ENCODE assay signal across 13 cellular contexts in the genomic region with DNA sequence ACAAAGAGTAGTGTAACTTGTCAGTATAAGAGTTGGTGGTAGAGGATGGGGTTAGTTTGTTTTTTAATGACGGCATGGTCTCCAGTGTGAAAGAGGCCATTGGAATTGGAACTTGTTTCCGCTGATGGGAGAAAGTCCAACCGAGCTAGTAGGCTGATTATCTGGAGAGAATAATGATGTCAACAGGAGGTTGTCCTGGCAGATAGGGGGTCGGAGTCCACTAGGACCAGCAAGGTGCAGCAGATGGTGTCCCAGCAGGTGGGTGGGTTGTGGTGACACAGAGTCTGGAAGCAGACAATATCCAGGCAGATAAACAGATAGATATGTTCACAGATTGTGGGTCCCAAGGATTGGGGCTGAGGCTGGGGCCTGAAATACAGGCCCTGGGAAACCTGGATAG. TPM values are rescaled to one million over a fixed set of nuclear protein-coding genes. Genes with fewer than 3 reads are reported as not detected.
DNase-seq lines count a peak whose midpoint lies in the region; ATAC-seq and TF ChIP-seq lines count a peak whose summit lies in the region.
"Had no signal": no experiment of that assay in that cellular context is flagged by ENCODE, and none has a peak within 500 bp of the region (broad histone marks: within the 10 kb centered on the region; RNA-seq: fewer than 3 reads in every experiment).

No MANE protein-coding gene starts in this region.

- no peaks in the 10 kb centered on the region for H3K4me1 Mint-ChIP-seq in CD8-positive, alpha-beta T cell (ENCODE audit: low read depth)
- H3K4me1 Mint-ChIP-seq in activated CD8-positive, alpha-beta T cell treated with anti-CD3 and anti-CD28 coated beads, Interleukin-2, amount 10 ng/mL, durations not matched to agents 7 days and 5 days (ENCODE audit: low read depth): no peaks in the 10 kb centered on the region
- H3K4me1 Mint-ChIP-seq in stimulated activated effector memory CD8-positive, alpha-beta T cell treated with anti-CD3 and anti-CD28 coated beads, Interleukin-12 subunit alpha, Interleukin-12 subunit beta, amount 100 ng/mL, for 72 hours: no peaks in the 10 kb centered on the region

- no peaks in the 10 kb centered on the region for H3K9me3 Mint-ChIP-seq in CD8-positive, alpha-beta T cell
- H3K9me3 Mint-ChIP-seq in activated CD8-positive, alpha-beta T cell treated with anti-CD3 and anti-CD28 coated beads, Interleukin-2, amount 10 ng/mL, durations not matched to agents 7 days and 5 days (ENCODE audit: insufficient read depth): no peaks in the 10 kb centered on the region
- no peaks in the 10 kb centered on the region for H3K9me3 Mint-ChIP-seq in stimulated activated effector memory CD8-positive, alpha-beta T cell treated with anti-CD3 and anti-CD28 coated beads, Interleukin-12 subunit alpha, Interleukin-12 subunit beta, amount 100 ng/mL, for 72 hours

- ATAC-seq in GM21528 (IDR thresholded peaks at IDR 0.05; ENCODE audit: low FRiP score, unreplicated experiment): no peak
- ATAC-seq in CD8-positive, alpha-beta T cell: no peak
- no peak for ATAC-seq in activated CD8-positive, alpha-beta T cell treated with anti-CD3 and anti-CD28 coated beads, Interleukin-2, amount 10 ng/mL, durations not matched to agents 7 days and 5 days
- ATAC-seq in stimulated activated effector memory CD8-positive, alpha-beta T cell treated with anti-CD3 and anti-CD28 coated beads, Interleukin-12 subunit alpha, Interleukin-12 subunit beta, amount 100 ng/mL, for 72 hours: no peak
- ATAC-seq: PC-3 had no signal

- no peaks in the 10 kb centered on the region for H3K36me3 Mint-ChIP-seq in CD8-positive, alpha-beta T cell
- H3K36me3 Mint-ChIP-seq in activated CD8-positive, alpha-beta T cell treated with anti-CD3 and anti-CD28 coated beads, Interleukin-2, amount 10 ng/mL, durations not matched to agents 7 days and 5 days (ENCODE audit: low read depth): no peaks in the 10 kb centered on the region
- H3K36me3 Mint-ChIP-seq in stimulated activated effector memory CD8-positive, alpha-beta T cell treated with anti-CD3 and anti-CD28 coated beads, Interleukin-12 subunit alpha, Interleukin-12 subunit beta, amount 100 ng/mL, for 72 hours: no peaks in the 10 kb centered on the region

- no peaks in the 10 kb centered on the region for H3K9me3 ChIP-seq in HEK293 (ENCODE audit: control insufficient read depth, insufficient read depth, low read depth, low read length)
- H3K9me3 ChIP-seq in hepatocyte (ENCODE audit: low read depth): no peaks in the 10 kb centered on the region
- H3K9me3 ChIP-seq in CD8-positive, alpha-beta T cell (ENCODE audit: low read length): no peaks in the 10 kb centered on the region

- DNase-seq in COLO668 (lab: John Stamatoyannopoulos, UW; ENCODE audit: unreplicated experiment): peak; percentile 36
- DNase-seq in NCI-H82 (lab: John Stamatoyannopoulos, UW): peak; percentile 95
- peak; percentile 44 for DNase-seq in hepatocyte (ENCODE audit: low spot score)
- no peak for DNase-seq in CD8-positive, alpha-beta T cell
- no peak for DNase-seq in activated CD8-positive, alpha-beta T cell treated with anti-CD3 and anti-CD28 coated beads, Interleukin-2, amount 10 ng/mL, durations not matched to agents 7 days and 5 days
- no peak for DNase-seq in stimulated activated effector memory CD8-positive, alpha-beta T cell treated with anti-CD3 and anti-CD28 coated beads, Interleukin-12 subunit alpha, Interleukin-12 subunit beta, amount 100 ng/mL, for 72 hours (ENCODE audit: low spot score in 2 of 2)
- DNase-seq: Calu3; NCI-H1417 treated with DMSO at 0.1 percent for 48 hours; NCI-H446 treated with DMSO at 0.1 percent for 48 hours; NK-92 treated with Interleukin-12 subunit alpha and Interleukin-12 subunit beta, amount 100 ng/mL, for 24 hours; PC-3 had no signal

- H3K27ac ChIP-seq in HEK293 (ENCODE audit: extremely low read depth, low read depth, low read length) (no peak overlapping the region), hepatocyte (peak overlapping the region; percentile 65)
- H3K27ac ChIP-seq in CD8-positive, alpha-beta T cell (ENCODE audit: low read depth, low read length): no peak overlapping the region

- H3K4me2 ChIP-seq in hepatocyte: no peak overlapping the region

- TF ChIP-seq CTCF in HEK293 (tag by site-specific recombination; IDR thresholded peaks at IDR 0.05) (no peak), hepatocyte (IDR thresholded peaks at IDR 0.05; ENCODE audit: poor library complexity) (no peak)
- TF ChIP-seq CTCF in CD8-positive, alpha-beta T cell (IDR thresholded peaks at IDR 0.05): no peak

- H3K4me3 Mint-ChIP-seq in CD8-positive, alpha-beta T cell: no peak overlapping the region
- no peak overlapping the region for H3K4me3 Mint-ChIP-seq in activated CD8-positive, alpha-beta T cell treated with anti-CD3 and anti-CD28 coated beads, Interleukin-2, amount 10 ng/mL, durations not matched to agents 7 days and 5 days
- H3K4me3 Mint-ChIP-seq in stimulated activated effector memory CD8-positive, alpha-beta T cell treated with anti-CD3 and anti-CD28 coated beads, Interleukin-12 subunit alpha, Interleukin-12 subunit beta, amount 100 ng/mL, for 72 hours: no peak overlapping the region

- no peaks in the 10 kb centered on the region for H3K4me1 ChIP-seq in HEK293 (ENCODE audit: control insufficient read depth, insufficient read depth, low read length)
- peaks cover 3% of the 10 kb centered on the region for H3K4me1 ChIP-seq in hepatocyte (ENCODE audit: insufficient read depth)
- H3K4me1 ChIP-seq in CD8-positive, alpha-beta T cell (ENCODE audit: insufficient read depth, low read length): no peaks in the 10 kb centered on the region

- H3K4me3 ChIP-seq in HEK293 (ENCODE audit: low read depth, low read length) (no peak overlapping the region), hepatocyte (no peak overlapping the region)
- no peak overlapping the region for H3K4me3 ChIP-seq in CD8-positive, alpha-beta T cell (ENCODE audit: low read depth, low read length)

- H3K36me3 ChIP-seq in HEK293 (ENCODE audit: control insufficient read depth in 2 of 2, insufficient read depth in 1 of 2, low read length in 2 of 2): no peaks in the 10 kb centered on the region
- H3K36me3 ChIP-seq in hepatocyte (replicated peaks; ENCODE audit: insufficient read depth, low read depth): no peaks in the 10 kb centered on the region
- H3K36me3 ChIP-seq in CD8-positive, alpha-beta T cell (ENCODE audit: insufficient read depth, low read length): no peaks in the 10 kb centered on the region

- H3K27me3 ChIP-seq in hepatocyte: no peaks in the 10 kb centered on the region
- no peaks in the 10 kb centered on the region for H3K27me3 ChIP-seq in CD8-positive, alpha-beta T cell (ENCODE audit: insufficient read depth, low read length)

- no peaks in the 10 kb centered on the region for H3K79me2 ChIP-seq in hepatocyte

- WGBS in hepatocyte (ENCODE audit: low lambda C conversion rate, missing lambda C conversion rate): 72% methylated on average over 4 of the region's 4 CpGs

- POLR2A ChIA-PET in HEK293 (lab: Yijun Ruan, JAX): no interaction called here
- POLR2A ChIA-PET in CD8-positive, alpha-beta T cell (lab: Charles Lee): no interaction called here
- POLR2A ChIA-PET in activated CD8-positive, alpha-beta T cell treated with anti-CD3 and anti-CD28 coated beads, Interleukin-2, amount 10 ng/mL, durations not matched to agents 7 days and 5 days (lab: Charles Lee): no interaction called here

- no peak overlapping the region for H2AFZ ChIP-seq in hepatocyte

- no peaks in the 10 kb centered on the region for H3K27me3 Mint-ChIP-seq in CD8-positive, alpha-beta T cell (ENCODE audit: low read depth)
- no peaks in the 10 kb centered on the region for H3K27me3 Mint-ChIP-seq in activated CD8-positive, alpha-beta T cell treated with anti-CD3 and anti-CD28 coated beads, Interleukin-2, amount 10 ng/mL, durations not matched to agents 7 days and 5 days (ENCODE audit: low read depth)

- H3K9me2 ChIP-seq in hepatocyte (replicated peaks; ENCODE audit: insufficient read depth): no peaks in the 10 kb centered on the region

- H3K27ac Mint-ChIP-seq in CD8-positive, alpha-beta T cell: no peak overlapping the region
- H3K27ac Mint-ChIP-seq in activated CD8-positive, alpha-beta T cell treated with anti-CD3 and anti-CD28 coated beads, Interleukin-2, amount 10 ng/mL, durations not matched to agents 7 days and 5 days: no peak overlapping the region
- no peak overlapping the region for H3K27ac Mint-ChIP-seq in stimulated activated effector memory CD8-positive, alpha-beta T cell treated with anti-CD3 and anti-CD28 coated beads, Interleukin-12 subunit alpha, Interleukin-12 subunit beta, amount 100 ng/mL, for 72 hours

- intact Hi-C loops in CD8-positive, alpha-beta T cell (cut with DNase I, micrococcal nuclease): no loop called here

- H4K20me1 ChIP-seq in hepatocyte (ENCODE audit: insufficient read depth, poor library complexity, severe bottlenecking): no peaks in the 10 kb centered on the region

- CTCF ChIA-PET in HEK293 (lab: Yijun Ruan, JAX): interaction anchor here (0.6 kb wide), 1 partner anchor 11 kb away, joined by 3 read pairs; no protein-coding TSS in a partner anchor
- CTCF ChIA-PET in CD8-positive, alpha-beta T cell (lab: Charles Lee): no interaction called here
- CTCF ChIA-PET in activated CD8-positive, alpha-beta T cell treated with anti-CD3 and anti-CD28 coated beads, Interleukin-2, amount 10 ng/mL, durations not matched to agents 7 days and 5 days (lab: Charles Lee): no interaction called here

TF ChIP-seq in HEK293, 187 proteins besides CTCF, POLR2A, EP300 and RAD21 (continues in another document):
- TF ChIP-seq ZSCAN30 (tag by site-specific recombination; IDR thresholded peaks at IDR 0.05) (no peak), ZNF777 (tag by site-specific recombination; IDR thresholded peaks at IDR 0.05; ENCODE audit: borderline replicate concordance) (no peak)
- TF ChIP-seq, protein P1, sequence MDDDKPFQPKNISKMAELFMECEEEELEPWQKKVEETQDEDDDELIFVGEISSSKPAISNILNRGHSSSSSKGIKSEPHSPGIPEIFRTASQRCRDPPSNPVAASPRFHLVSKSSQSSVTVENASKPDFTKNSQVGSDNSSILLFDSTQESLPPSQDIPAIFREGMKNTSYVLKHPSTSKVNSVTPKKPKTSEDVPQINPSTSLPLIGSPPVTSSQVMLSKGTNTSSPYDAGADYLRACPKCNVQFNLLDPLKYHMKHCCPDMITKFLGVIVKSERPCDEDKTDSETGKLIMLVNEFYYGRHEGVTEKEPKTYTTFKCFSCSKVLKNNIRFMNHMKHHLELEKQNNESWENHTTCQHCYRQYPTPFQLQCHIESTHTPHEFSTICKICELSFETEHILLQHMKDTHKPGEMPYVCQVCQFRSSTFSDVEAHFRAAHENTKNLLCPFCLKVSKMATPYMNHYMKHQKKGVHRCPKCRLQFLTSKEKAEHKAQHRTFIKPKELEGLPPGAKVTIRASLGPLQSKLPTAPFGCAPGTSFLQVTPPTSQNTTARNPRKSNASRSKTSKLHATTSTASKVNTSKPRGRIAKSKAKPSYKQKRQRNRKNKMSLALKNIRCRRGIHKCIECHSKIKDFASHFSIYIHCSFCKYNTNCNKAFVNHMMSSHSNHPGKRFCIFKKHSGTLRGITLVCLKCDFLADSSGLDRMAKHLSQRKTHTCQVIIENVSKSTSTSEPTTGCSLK (tag by site-specific recombination; IDR thresholded peaks at IDR 0.05): no peak

RNA-seq across cellular contexts. Expression of a gene that starts 35.1 kb away (rescaled TPM):
- total RNA-seq in hepatocyte: 144 and 172 TPM in 2 replicates
- polyA plus RNA-seq in hepatocyte: 73.8 and 77.6 TPM in 2 replicates
- total RNA-seq in CD8-positive, alpha-beta T cell: under 1 TPM in 1 of 2 experiments, not detected in 1; 0.54 TPM
- total RNA-seq in activated CD8-positive, alpha-beta T cell treated with anti-CD3 and anti-CD28 coated beads, Interleukin-2, amount 10 ng/mL, durations not matched to agents 7 days and 5 days: under 1 TPM; 0.44 to 0.76 TPM

Comparison
In these comparisons a context has a peak if more than half of its experiments do, and no peak if none do; other contexts are left out.
1. DNase-seq: peak in COLO668 (single experiment), NCI-H82 (single experiment) and hepatocyte (single experiment); none in CD8-positive, alpha-beta T cell (0 of 7), activated CD8-positive, alpha-beta T cell treated with anti-CD3 and anti-CD28 coated beads, Interleukin-2, amount 10 ng/mL, durations not matched to agents 7 days and 5 days (single experiment) and stimulated activated effector memory CD8-positive, alpha-beta T cell treated with anti-CD3 and anti-CD28 coated beads, Interleukin-12 subunit alpha, Interleukin-12 subunit beta, amount 100 ng/mL, for 72 hours (0 of 2).
2. RNA of a gene that starts 35.1 kb away (total RNA-seq): 144 to 172 TPM in hepatocyte; 0.44 to 0.76 TPM in activated CD8-positive, alpha-beta T cell treated with anti-CD3 and anti-CD28 coated beads, Interleukin-2, amount 10 ng/mL, durations not matched to agents 7 days and 5 days and 0.54 TPM in CD8-positive, alpha-beta T cell; every median in the first group is over 10 times any median in the second.